16 cellular contexts compared by ENCODE assay signal in genomic region chr16:82264781-82265180, GRCh38.
"Had no signal": no experiment of that assay in that cellular context is flagged by ENCODE, and none has a peak within 500 bp of the region (broad histone marks: within the 10 kb centered on the region; RNA-seq: fewer than 3 reads in every experiment).

No MANE protein-coding gene starts in this region.

- FAIRE-seq: endometrium, kidney had no signal

- DNase-seq: effector memory CD4-positive, alpha-beta T cell; gastrocnemius medialis; immature natural killer cell; kidney; left cardiac atrium; left ventricle myocardium superior; mesendoderm; naive thymus-derived CD4-positive, alpha-beta T cell; nephron progenitor cell; psoas muscle; right lobe of liver; stimulated activated CD4-positive, alpha-beta T cell treated with anti-CD3 and anti-CD28 coated beads, Interleukin-4, amount 100 ng/mL, for 1 hour; stimulated activated CD8-positive, alpha-beta memory T cell treated with anti-CD3 and anti-CD28 coated beads, Interleukin-4, amount 100 ng/mL, for 48 hours; stimulated activated naive CD8-positive, alpha-beta T cell treated with anti-CD3 and anti-CD28 coated beads, Interleukin-15, Interleukin-2, amounts not matched to agents 100 U/mL and 50 U/mL, for 24 hours; uterus had no signal
